In the genomic region with DNA sequence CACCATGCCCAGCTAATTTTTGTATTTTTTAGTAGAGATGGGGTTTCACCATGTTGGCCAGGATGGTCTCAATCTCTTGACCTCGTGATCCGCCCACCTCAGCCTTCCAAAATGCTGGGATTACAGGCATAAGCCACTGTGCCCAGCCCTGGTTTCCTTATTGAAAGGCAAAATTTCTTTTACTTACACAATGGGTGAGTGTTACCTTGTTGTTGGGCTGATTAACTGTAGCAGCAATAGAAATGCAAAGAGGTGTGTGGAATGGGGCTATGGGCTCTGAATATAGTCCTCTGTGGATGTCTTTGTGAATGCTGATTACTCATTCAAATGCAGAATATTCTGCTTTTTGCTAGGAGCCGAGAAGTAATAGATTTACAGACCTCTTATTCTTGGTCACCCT, we compare ENCODE assay signal across 1 cellular context.
TF ChIP-seq lines count a peak whose summit lies in the region.

No MANE protein-coding gene starts in this region.

TF ChIP-seq in H1, 55 proteins besides CTCF, POLR2A, EP300 and RAD21:
- 0 out of 2 replicates have a peak, but pooled peaks have one; percentile 13 for TF ChIP-seq SP1 (IDR thresholded peaks at IDR 0.05; ENCODE audit: low read depth, low read length)
- peak; percentile 93 for TF ChIP-seq POU5F1 (IDR thresholded peaks at IDR 0.05; ENCODE audit: low read depth, low read length)
- TF ChIP-seq NANOG (IDR thresholded peaks at IDR 0.05; ENCODE audit: insufficient read depth, low read depth, low read length, poor library complexity, severe bottlenecking), result peak; percentile 85
- peak in 1 of 2 experiments; percentile 97; a peak in 1 of 4 replicates for TF ChIP-seq HDAC2 (IDR thresholded peaks at IDR 0.05; ENCODE audit: borderline replicate concordance in 1 of 2, low read depth in 2 of 2, low read length in 2 of 2)
- TF ChIP-seq BCL11A (IDR thresholded peaks at IDR 0.05; ENCODE audit: low read depth in 2 of 2, low read length in 2 of 2), result peak in 1 of 2 experiments; percentile 85
- TF ChIP-seq, protein P1, sequence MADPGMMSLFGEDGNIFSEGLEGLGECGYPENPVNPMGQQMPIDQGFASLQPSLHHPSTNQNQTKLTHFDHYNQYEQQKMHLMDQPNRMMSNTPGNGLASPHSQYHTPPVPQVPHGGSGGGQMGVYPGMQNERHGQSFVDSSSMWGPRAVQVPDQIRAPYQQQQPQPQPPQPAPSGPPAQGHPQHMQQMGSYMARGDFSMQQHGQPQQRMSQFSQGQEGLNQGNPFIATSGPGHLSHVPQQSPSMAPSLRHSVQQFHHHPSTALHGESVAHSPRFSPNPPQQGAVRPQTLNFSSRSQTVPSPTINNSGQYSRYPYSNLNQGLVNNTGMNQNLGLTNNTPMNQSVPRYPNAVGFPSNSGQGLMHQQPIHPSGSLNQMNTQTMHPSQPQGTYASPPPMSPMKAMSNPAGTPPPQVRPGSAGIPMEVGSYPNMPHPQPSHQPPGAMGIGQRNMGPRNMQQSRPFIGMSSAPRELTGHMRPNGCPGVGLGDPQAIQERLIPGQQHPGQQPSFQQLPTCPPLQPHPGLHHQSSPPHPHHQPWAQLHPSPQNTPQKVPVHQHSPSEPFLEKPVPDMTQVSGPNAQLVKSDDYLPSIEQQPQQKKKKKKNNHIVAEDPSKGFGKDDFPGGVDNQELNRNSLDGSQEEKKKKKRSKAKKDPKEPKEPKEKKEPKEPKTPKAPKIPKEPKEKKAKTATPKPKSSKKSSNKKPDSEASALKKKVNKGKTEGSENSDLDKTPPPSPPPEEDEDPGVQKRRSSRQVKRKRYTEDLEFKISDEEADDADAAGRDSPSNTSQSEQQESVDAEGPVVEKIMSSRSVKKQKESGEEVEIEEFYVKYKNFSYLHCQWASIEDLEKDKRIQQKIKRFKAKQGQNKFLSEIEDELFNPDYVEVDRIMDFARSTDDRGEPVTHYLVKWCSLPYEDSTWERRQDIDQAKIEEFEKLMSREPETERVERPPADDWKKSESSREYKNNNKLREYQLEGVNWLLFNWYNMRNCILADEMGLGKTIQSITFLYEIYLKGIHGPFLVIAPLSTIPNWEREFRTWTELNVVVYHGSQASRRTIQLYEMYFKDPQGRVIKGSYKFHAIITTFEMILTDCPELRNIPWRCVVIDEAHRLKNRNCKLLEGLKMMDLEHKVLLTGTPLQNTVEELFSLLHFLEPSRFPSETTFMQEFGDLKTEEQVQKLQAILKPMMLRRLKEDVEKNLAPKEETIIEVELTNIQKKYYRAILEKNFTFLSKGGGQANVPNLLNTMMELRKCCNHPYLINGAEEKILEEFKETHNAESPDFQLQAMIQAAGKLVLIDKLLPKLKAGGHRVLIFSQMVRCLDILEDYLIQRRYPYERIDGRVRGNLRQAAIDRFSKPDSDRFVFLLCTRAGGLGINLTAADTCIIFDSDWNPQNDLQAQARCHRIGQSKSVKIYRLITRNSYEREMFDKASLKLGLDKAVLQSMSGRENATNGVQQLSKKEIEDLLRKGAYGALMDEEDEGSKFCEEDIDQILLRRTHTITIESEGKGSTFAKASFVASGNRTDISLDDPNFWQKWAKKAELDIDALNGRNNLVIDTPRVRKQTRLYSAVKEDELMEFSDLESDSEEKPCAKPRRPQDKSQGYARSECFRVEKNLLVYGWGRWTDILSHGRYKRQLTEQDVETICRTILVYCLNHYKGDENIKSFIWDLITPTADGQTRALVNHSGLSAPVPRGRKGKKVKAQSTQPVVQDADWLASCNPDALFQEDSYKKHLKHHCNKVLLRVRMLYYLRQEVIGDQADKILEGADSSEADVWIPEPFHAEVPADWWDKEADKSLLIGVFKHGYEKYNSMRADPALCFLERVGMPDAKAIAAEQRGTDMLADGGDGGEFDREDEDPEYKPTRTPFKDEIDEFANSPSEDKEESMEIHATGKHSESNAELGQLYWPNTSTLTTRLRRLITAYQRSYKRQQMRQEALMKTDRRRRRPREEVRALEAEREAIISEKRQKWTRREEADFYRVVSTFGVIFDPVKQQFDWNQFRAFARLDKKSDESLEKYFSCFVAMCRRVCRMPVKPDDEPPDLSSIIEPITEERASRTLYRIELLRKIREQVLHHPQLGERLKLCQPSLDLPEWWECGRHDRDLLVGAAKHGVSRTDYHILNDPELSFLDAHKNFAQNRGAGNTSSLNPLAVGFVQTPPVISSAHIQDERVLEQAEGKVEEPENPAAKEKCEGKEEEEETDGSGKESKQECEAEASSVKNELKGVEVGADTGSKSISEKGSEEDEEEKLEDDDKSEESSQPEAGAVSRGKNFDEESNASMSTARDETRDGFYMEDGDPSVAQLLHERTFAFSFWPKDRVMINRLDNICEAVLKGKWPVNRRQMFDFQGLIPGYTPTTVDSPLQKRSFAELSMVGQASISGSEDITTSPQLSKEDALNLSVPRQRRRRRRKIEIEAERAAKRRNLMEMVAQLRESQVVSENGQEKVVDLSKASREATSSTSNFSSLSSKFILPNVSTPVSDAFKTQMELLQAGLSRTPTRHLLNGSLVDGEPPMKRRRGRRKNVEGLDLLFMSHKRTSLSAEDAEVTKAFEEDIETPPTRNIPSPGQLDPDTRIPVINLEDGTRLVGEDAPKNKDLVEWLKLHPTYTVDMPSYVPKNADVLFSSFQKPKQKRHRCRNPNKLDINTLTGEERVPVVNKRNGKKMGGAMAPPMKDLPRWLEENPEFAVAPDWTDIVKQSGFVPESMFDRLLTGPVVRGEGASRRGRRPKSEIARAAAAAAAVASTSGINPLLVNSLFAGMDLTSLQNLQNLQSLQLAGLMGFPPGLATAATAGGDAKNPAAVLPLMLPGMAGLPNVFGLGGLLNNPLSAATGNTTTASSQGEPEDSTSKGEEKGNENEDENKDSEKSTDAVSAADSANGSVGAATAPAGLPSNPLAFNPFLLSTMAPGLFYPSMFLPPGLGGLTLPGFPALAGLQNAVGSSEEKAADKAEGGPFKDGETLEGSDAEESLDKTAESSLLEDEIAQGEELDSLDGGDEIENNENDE (IDR thresholded peaks at IDR 0.05; ENCODE audit: insufficient replicate concordance, low read length), result peak; percentile 53
